8 cellular contexts compared by ENCODE assay signal in genomic region chr9:7117676-7118561, GRCh38.
DNase-seq lines count a peak whose midpoint lies in the region; ATAC-seq and TF ChIP-seq lines count a peak whose summit lies in the region.

No MANE protein-coding gene starts in this region.

- no peaks in the 10 kb centered on the region for H3K9me3 ChIP-seq in vagina
- H3K9me3 ChIP-seq in adrenal gland (replicated peaks in 1 of 3), result no peaks in the 10 kb centered on the region

- peak; percentile 73 for ATAC-seq in GM21529 (IDR thresholded peaks at IDR 0.05; ENCODE audit: unreplicated experiment)
- ATAC-seq in HG03457 (IDR thresholded peaks at IDR 0.05; ENCODE audit: unreplicated experiment), result peak; percentile 64

- no peak for TF ChIP-seq POLR2A in vagina (IDR thresholded peaks at IDR 0.05)
- no peak for TF ChIP-seq POLR2A in adrenal gland (IDR thresholded peaks at IDR 0.05)

- no peaks in the 10 kb centered on the region for H3K4me1 ChIP-seq in vagina
- H3K4me1 ChIP-seq in adrenal gland (replicated peaks in 1 of 2), result no peaks in the 10 kb centered on the region

- H3K36me3 ChIP-seq in vagina (no peaks in the 10 kb centered on the region), adrenal gland (replicated peaks in 1 of 2) (no peaks in the 10 kb centered on the region)

- TF ChIP-seq CTCF in GM12864 (IDR thresholded peaks at IDR 0.05; ENCODE audit: low read depth, low read length, missing control alignments) (no peak), choroid plexus epithelial cell (conservative IDR thresholded peaks at IDR 0.05; ENCODE audit: low read depth, low read length) (no peak), vagina (IDR thresholded peaks at IDR 0.05) (no peak), adrenal gland (IDR thresholded peaks at IDR 0.05) (no peak)

- H3K27ac ChIP-seq in vagina, result no peak overlapping the region
- H3K27ac ChIP-seq in adrenal gland, result no peak overlapping the region

- intact Hi-C loops in vagina (cut with DNase I), result no loop called here
- intact Hi-C loops in adrenal gland (cut with DNase I), result no loop called here

- H3K4me3 ChIP-seq in GM12864 (ENCODE audit: low read depth, low read length), result no peak overlapping the region
- H3K4me3 ChIP-seq in choroid plexus epithelial cell (ENCODE audit: low read depth, low read length), result no peak overlapping the region
- no peak overlapping the region for H3K4me3 ChIP-seq in vagina
- no peak overlapping the region for H3K4me3 ChIP-seq in adrenal gland

- H3K27me3 ChIP-seq in vagina (no peaks in the 10 kb centered on the region), adrenal gland (no peaks in the 10 kb centered on the region)

- DNase-seq in GM12864 (ENCODE audit: low read depth), result peak; percentile 18
- DNase-seq in choroid plexus epithelial cell (ENCODE audit: low read depth), result peak; percentile 69
- DNase-seq in NCI-H187 (lab: John Stamatoyannopoulos, UW), result no peak
- DNase-seq in activated CD8-positive, alpha-beta memory T cell treated with anti-CD3 and anti-CD28 coated beads, Interleukin-2, amount 50 U/mL, for 4 hours, result no peak
- no peak for DNase-seq in vagina (ENCODE audit: extremely low spot score in 2 of 2)
- no peak for DNase-seq in adrenal gland

- 80 to 86% (median 84%) methylated on average over 6 of the region's 6 CpGs for WGBS in adrenal gland, 4 donors

Comparison
In these comparisons a context has a peak if more than half of its experiments do, and no peak if none do; other contexts are left out.
1. DNase-seq: peak in GM12864 (single experiment) and choroid plexus epithelial cell (single experiment); none in NCI-H187 (0 of 2), activated CD8-positive, alpha-beta memory T cell treated with anti-CD3 and anti-CD28 coated beads, Interleukin-2, amount 50 U/mL, for 4 hours (single experiment), vagina (0 of 2) and adrenal gland (0 of 7).